In genomic region chr16:7405166-7405565, GRCh38 we compare ENCODE assay signal across 9 cellular contexts.
A peak's percentile ranks its signal among the peaks of the same experiment; 100 is the strongest.
DNase-seq lines count a peak whose midpoint lies in the region; ATAC-seq, FAIRE-seq and TF ChIP-seq lines count a peak whose summit lies in the region.
"Had no signal": no experiment of that assay in that cellular context is flagged by ENCODE, and none has a peak within 500 bp of the region (broad histone marks: within the 10 kb centered on the region; RNA-seq: fewer than 3 reads in every experiment).

No MANE protein-coding gene starts in this region.

- H3K36me3 ChIP-seq in HepG2 (replicated peaks in 1 of 2; ENCODE audit: control insufficient read depth in 1 of 2, insufficient read depth in 2 of 2, low read length in 2 of 2): no peaks in the 10 kb centered on the region
- no peaks in the 10 kb centered on the region for H3K36me3 ChIP-seq in right lobe of liver
- H3K36me3 ChIP-seq in lower lobe of right lung: no peaks in the 10 kb centered on the region
- H3K36me3 ChIP-seq in CD8-positive, alpha-beta T cell (ENCODE audit: insufficient read depth, low read length): no peaks in the 10 kb centered on the region

- no peaks in the 10 kb centered on the region for H4K20me1 ChIP-seq in HepG2 (ENCODE audit: insufficient read depth, low read length)

- CTCF ChIA-PET in HepG2 (lab: Yijun Ruan, JAX; ENCODE audit: low intra/inter-chr PET ratio, low total read pairs): interaction anchor here (0.7 kb wide), 1 partner anchor 768 kb away, joined by 3 read pairs; no protein-coding TSS in a partner anchor
- CTCF ChIA-PET in CD8-positive, alpha-beta T cell (lab: Charles Lee): no interaction called here

- DNase-seq in HepG2 (ENCODE audit: low spot score) (peak; percentile 46), right lobe of liver (no peak), anterior cingulate cortex (lab: John Stamatoyannopoulos, UW) (peak in 53 of 58 donors; percentile 4 to 90 (median 37)), lower lobe of right lung (peak; percentile 80)
- DNase-seq in CD8-positive, alpha-beta T cell: no peak
- no peak for DNase-seq in stimulated activated CD8-positive, alpha-beta memory T cell treated with anti-CD3 and anti-CD28 coated beads, Interleukin-4, amount 100 ng/mL, for 48 hours
- DNase-seq in activated effector memory CD4-positive, alpha-beta T cell treated with anti-CD3 and anti-CD28 coated beads, Interleukin-2, amount 50 U/mL, for 16 hours: no peak

- H3K4me1 ChIP-seq in HepG2 (ENCODE audit: insufficient read depth, low read length) (no peaks in the 10 kb centered on the region), right lobe of liver (no peaks in the 10 kb centered on the region), lower lobe of right lung (no peaks in the 10 kb centered on the region)
- H3K4me1 ChIP-seq in CD8-positive, alpha-beta T cell (ENCODE audit: insufficient read depth, low read length): no peaks in the 10 kb centered on the region

- no peak for TF ChIP-seq RAD21 in HepG2 (CRISPR knock-in tag; IDR thresholded peaks at IDR 0.05)

- no TSS peak for BruUV-seq in HepG2 (replicated peaks; lab: Mats Ljungman, UMichigan)

- in situ Hi-C loops in HepG2 (cut with HindIII; ENCODE audit: extremely low pct_ligation_motif_present, low pct_unique_long_range_greater_than_20kb): no loop called here

- H3K9me3 ChIP-seq in HepG2 (ENCODE audit: low read length) (no peaks in the 10 kb centered on the region), right lobe of liver (no peaks in the 10 kb centered on the region), lower lobe of right lung (no peaks in the 10 kb centered on the region)
- no peaks in the 10 kb centered on the region for H3K9me3 ChIP-seq in CD8-positive, alpha-beta T cell (ENCODE audit: low read length)

- no peak overlapping the region for H3K4me2 ChIP-seq in HepG2 (ENCODE audit: low read depth, low read length)

- H2AFZ ChIP-seq in HepG2 (ENCODE audit: low read length): no peak overlapping the region

- H3K9me3 Mint-ChIP-seq in CD8-positive, alpha-beta T cell: peaks cover 10% of the 10 kb centered on the region

- H3K36me3 Mint-ChIP-seq in CD8-positive, alpha-beta T cell: no peaks in the 10 kb centered on the region

- TF ChIP-seq POLR2A in HepG2 (IDR thresholded peaks at IDR 0.05; ENCODE audit: insufficient read depth in 1 of 2, low read depth in 2 of 2, low read length in 2 of 2) (no peak), right lobe of liver (IDR thresholded peaks at IDR 0.05) (no peak)

- no peaks in the 10 kb centered on the region for H3K79me2 ChIP-seq in HepG2 (ENCODE audit: insufficient read depth, low read length)

- no peaks in the 10 kb centered on the region for H3K4me1 Mint-ChIP-seq in CD8-positive, alpha-beta T cell (ENCODE audit: low read depth)

- no peak overlapping the region for H3K27ac Mint-ChIP-seq in CD8-positive, alpha-beta T cell
- H3K27ac Mint-ChIP-seq: activated T-helper 2 cell treated with anti-CD3 and anti-CD28 coated beads, Interferon-gamma antibody, Interleukin-2, Interleukin-4, amounts not matched to agents 10 μg/mL and 5 μg/mL and 100 μg/mL, durations not matched to agents 14 hours and 24 hours and 36 hours had no signal

- H3K27ac ChIP-seq in HepG2 (ENCODE audit: extremely low read length, insufficient read depth, low read length) (no peak overlapping the region), right lobe of liver (no peak overlapping the region), lower lobe of right lung (no peak overlapping the region)
- H3K27ac ChIP-seq in CD8-positive, alpha-beta T cell (ENCODE audit: low read depth, low read length): no peak overlapping the region

- 3% methylated on average over 12 of the region's 16 CpGs for WGBS in HepG2 (ENCODE audit: low lambda C conversion rate)
- WGBS in right lobe of liver (ENCODE audit: insufficient coverage, low coverage, low lambda C conversion rate, missing lambda C conversion rate): 40% methylated on average over 12 of the region's 16 CpGs

- peak; percentile 90 for FAIRE-seq in HepG2 (lab: Jason Lieb, UNC)

- H3K4me3 Mint-ChIP-seq in CD8-positive, alpha-beta T cell: no peak overlapping the region

- POLR2A ChIA-PET in HepG2 (lab: Yijun Ruan, JAX): no interaction called here
- POLR2A ChIA-PET in CD8-positive, alpha-beta T cell (lab: Charles Lee): no interaction called here

- H3K4me3 ChIP-seq in HepG2 (replicated peaks in 1 of 3; ENCODE audit: insufficient read depth in 1 of 3, low read depth in 2 of 3, low read length in 3 of 3): no peak overlapping the region
- H3K4me3 ChIP-seq in right lobe of liver: no peak overlapping the region
- H3K4me3 ChIP-seq in lower lobe of right lung: no peak overlapping the region
- no peak overlapping the region for H3K4me3 ChIP-seq in CD8-positive, alpha-beta T cell (ENCODE audit: low read depth, low read length)

- H3K27me3 ChIP-seq in HepG2 (ENCODE audit: control insufficient read depth in 1 of 2, insufficient read depth in 2 of 2, low read length in 2 of 2) (peaks cover 0 to 23% of the 10 kb centered on the region in 2 experiments; a peak in 2 of 5 replicates), right lobe of liver (no peaks in the 10 kb centered on the region), lower lobe of right lung (ENCODE audit: low read depth) (no peaks in the 10 kb centered on the region)
- no peaks in the 10 kb centered on the region for H3K27me3 ChIP-seq in CD8-positive, alpha-beta T cell (ENCODE audit: insufficient read depth, low read length)

- intact Hi-C loops in HepG2 (cut with micrococcal nuclease; ENCODE audit: unreplicated experiment): no loop called here
- intact Hi-C loops in right lobe of liver (cut with DNase I): no loop called here
- intact Hi-C loops in lower lobe of right lung (cut with DNase I): no loop called here
- intact Hi-C loops in CD8-positive, alpha-beta T cell (cut with DNase I, micrococcal nuclease): no loop called here

- no peaks in the 10 kb centered on the region for H3K27me3 Mint-ChIP-seq in CD8-positive, alpha-beta T cell (ENCODE audit: low read depth)

- peak; percentile 99 for ATAC-seq in HepG2
- ATAC-seq in right lobe of liver: no peak
- ATAC-seq in lower lobe of right lung: peak; percentile 87 to 95
- ATAC-seq in CD8-positive, alpha-beta T cell: no peak
- ATAC-seq in GM18858 (IDR thresholded peaks at IDR 0.05; ENCODE audit: unreplicated experiment): no peak

- TF ChIP-seq EP300 in HepG2 (IDR thresholded peaks at IDR 0.05; ENCODE audit: low read depth in 2 of 2, low read length in 2 of 2): no peak
- no peak for TF ChIP-seq EP300 in HepG2 (CRISPR knock-in tag; IDR thresholded peaks at IDR 0.05; ENCODE audit: borderline replicate concordance)

- peak; percentile 70 for TF ChIP-seq CTCF in HepG2 (CRISPR knock-in tag; IDR thresholded peaks at IDR 0.05)
- no peak for TF ChIP-seq CTCF in right lobe of liver (IDR thresholded peaks at IDR 0.05)
- TF ChIP-seq CTCF in lower lobe of right lung (IDR thresholded peaks at IDR 0.05): peak; percentile 29
- no peak for TF ChIP-seq CTCF in CD8-positive, alpha-beta T cell (IDR thresholded peaks at IDR 0.05)

- no peak overlapping the region for H3K9ac ChIP-seq in HepG2 (ENCODE audit: insufficient read depth, low read depth, low read length)

TF ChIP-seq in HepG2, 621 proteins besides CTCF, POLR2A, EP300 and RAD21:
- TF ChIP-seq PITX1 (CRISPR knock-in tag; IDR thresholded peaks at IDR 0.05) (peak; percentile 19; the same call in 1 of the 2 replicates), MAFK (conservative IDR thresholded peaks at IDR 0.05 in 1 of 2, IDR thresholded peaks at IDR 0.05 in 1 of 2; ENCODE audit: low read length in 2 of 2) (peak in 1 of 2 experiments; percentile 3; a peak in 1 of 4 replicates), CBX5 (CRISPR knock-in tag; IDR thresholded peaks at IDR 0.05; ENCODE audit: borderline replicate concordance) (no peak), THAP11 (CRISPR knock-in tag; IDR thresholded peaks at IDR 0.05) (no peak), SMC3 (IDR thresholded peaks at IDR 0.05; ENCODE audit: low read length) (peak; percentile 52; the same call in 1 of the 2 replicates), ZNF350 (CRISPR knock-in tag; IDR thresholded peaks at IDR 0.05; ENCODE audit: borderline replicate concordance, low read depth) (no peak), GABPA (IDR thresholded peaks at IDR 0.05; ENCODE audit: low read depth, low read length) (no peak), GABPA (CRISPR knock-in tag; IDR thresholded peaks at IDR 0.05; ENCODE audit: low read depth) (no peak), ZNF883 (CRISPR knock-in tag; IDR thresholded peaks at IDR 0.05; ENCODE audit: not compliant biosample characterization) (peak; percentile 43), SP2 (CRISPR knock-in tag; IDR thresholded peaks at IDR 0.05) (no peak), ERF (CRISPR knock-in tag; IDR thresholded peaks at IDR 0.05) (0 out of 2 replicates have a peak, but pooled peaks have one; percentile 21), PATZ1 (CRISPR knock-in tag; IDR thresholded peaks at IDR 0.05) (peak; percentile 26; the same call in 1 of the 2 replicates), ZNF598 (CRISPR knock-in tag; IDR thresholded peaks at IDR 0.05; ENCODE audit: borderline replicate concordance) (peak; percentile 42; the same call in 1 of the 2 replicates), PHF5A (CRISPR knock-in tag; IDR thresholded peaks at IDR 0.05; ENCODE audit: low read depth, unreplicated experiment) (no peak), MYNN (CRISPR knock-in tag; IDR thresholded peaks at IDR 0.05; ENCODE audit: low read depth) (no peak), STAG1 (CRISPR knock-in tag; IDR thresholded peaks at IDR 0.05) (peak; percentile 78)

Comparison
In these comparisons a context has a peak if more than half of its experiments do, and no peak if none do; other contexts are left out.
1. ATAC-seq: peak in HepG2 (single experiment) and lower lobe of right lung (2 of 2); none in right lobe of liver (0 of 4), CD8-positive, alpha-beta T cell (single experiment) and GM18858 (single experiment).
2. DNase-seq: peak in HepG2 (single experiment), anterior cingulate cortex (53 of 58) and lower lobe of right lung (single experiment); none in right lobe of liver (0 of 3), CD8-positive, alpha-beta T cell (0 of 7), stimulated activated CD8-positive, alpha-beta memory T cell treated with anti-CD3 and anti-CD28 coated beads, Interleukin-4, amount 100 ng/mL, for 48 hours (single experiment) and activated effector memory CD4-positive, alpha-beta T cell treated with anti-CD3 and anti-CD28 coated beads, Interleukin-2, amount 50 U/mL, for 16 hours (single experiment).
3. CTCF ChIP-seq: peak in HepG2 (single experiment) and lower lobe of right lung (single experiment); none in right lobe of liver (0 of 4) and CD8-positive, alpha-beta T cell (single experiment).